ENCODE assay signal across 1 cellular context in genomic region chr16:73285336-73285735, GRCh38.
TF ChIP-seq lines count a peak whose summit lies in the region.

No MANE protein-coding gene starts in this region.

TF ChIP-seq in H1, 55 proteins besides CTCF, POLR2A, EP300 and RAD21:
- TF ChIP-seq SRF (IDR thresholded peaks at IDR 0.05; ENCODE audit: low read depth, low read length) (no peak), SIRT6 (IDR thresholded peaks at IDR 0.05; ENCODE audit: low read length) (no peak), HDAC2 (IDR thresholded peaks at IDR 0.05; ENCODE audit: borderline replicate concordance in 1 of 2, low read depth in 2 of 2, low read length in 2 of 2) (no peak)
